ENCODE assay signal across 1 cellular context in the genomic region with DNA sequence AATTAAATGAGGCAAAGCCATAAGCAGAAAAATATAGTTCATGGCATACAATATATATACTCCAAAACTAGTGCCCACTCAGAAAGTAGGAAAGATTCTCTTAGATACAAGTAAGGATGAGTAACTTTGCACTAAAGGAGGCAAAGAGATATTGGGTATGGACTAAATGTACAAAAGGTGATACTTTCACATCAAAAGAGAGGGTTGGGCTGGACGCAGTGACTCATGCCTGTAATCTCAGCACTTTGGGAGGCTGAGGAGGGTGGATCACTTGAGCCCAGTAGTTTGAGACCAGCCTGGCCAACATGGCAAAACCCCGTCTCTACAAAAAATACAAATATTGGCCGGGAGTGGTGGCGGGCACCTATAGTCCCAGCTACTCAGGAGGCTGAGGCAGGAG.
TF ChIP-seq lines count a peak whose summit lies in the region.

No MANE protein-coding gene starts in this region.

TF ChIP-seq in IMR-90, 13 proteins besides CTCF, POLR2A, EP300 and RAD21:
- no peak for TF ChIP-seq MXI1 (IDR thresholded peaks at IDR 0.05; ENCODE audit: borderline replicate concordance, low read depth, low read length)
